ENCODE assay signal across 8 cellular contexts in genomic region chr1:120069067-120069919, GRCh38. TPM values are rescaled to one million over a fixed set of nuclear protein-coding genes. Genes with fewer than 3 reads are reported as not detected.
DNase-seq lines count a peak whose midpoint lies in the region; ATAC-seq, FAIRE-seq and TF ChIP-seq lines count a peak whose summit lies in the region.
"Not testable (repeated sequence)": the region's sequence is repeated elsewhere in the genome, so short reads cannot be mapped to it uniquely, and the experiment has no call there.

Gene NOTCH2, minus strand, starts transcription at chr1:120069662. Its CDS starts 256 bp downstream, at chr1:120069406.

- H3K27me3 ChIP-seq in BE2C = not testable (repeated sequence)

- POLR2A ChIA-PET in activated B cell treated with CpG ODN at 0.5 μM for 24 hours (lab: Charles Lee) = not testable (repeated sequence)

- TF ChIP-seq CTCF in BE2C (IDR thresholded peaks at IDR 0.05; ENCODE audit: low read depth, low read length); activated B cell treated with CpG ODN at 0.5 μM for 24 hours (IDR thresholded peaks at IDR 0.05): not testable (repeated sequence)

- H3K9me3 Mint-ChIP-seq in activated B cell treated with CpG ODN at 0.5 μM for 24 hours; activated naive CD8-positive, alpha-beta T cell treated with anti-CD3 and anti-CD28 coated beads, Interleukin-2, amount 50 U/mL, for 24 hours; naive B cell: not testable (repeated sequence)

- H3K27ac Mint-ChIP-seq in activated B cell treated with CpG ODN at 0.5 μM for 24 hours; activated naive CD8-positive, alpha-beta T cell treated with anti-CD3 and anti-CD28 coated beads, Interleukin-2, amount 50 U/mL, for 24 hours: not testable (repeated sequence)
- H3K27ac Mint-ChIP-seq in naive B cell = peak within 1 kb of the TSS in 1 of 6 donors; percentile 62

- not testable (repeated sequence) for FAIRE-seq in frontal cortex (lab: Jason Lieb, UNC)

- H3K4me1 Mint-ChIP-seq in activated B cell treated with CpG ODN at 0.5 μM for 24 hours (peaks cover 14% of the 10 kb centered on the region), naive B cell (peaks cover 6 to 11% (median 8%) of the 10 kb centered on the region in 3 donors)
- peaks cover 16% of the 10 kb centered on the region for H3K4me1 Mint-ChIP-seq in activated naive CD8-positive, alpha-beta T cell treated with anti-CD3 and anti-CD28 coated beads, Interleukin-2, amount 50 U/mL, for 24 hours

- not testable (repeated sequence) for H3K36me3 ChIP-seq in BE2C

- peak; percentile 44 for DNase-seq in BE2C
- DNase-seq in HCEC 1CT = peak; percentile 0
- peak; percentile 58 for DNase-seq in NCI-H748 (lab: John Stamatoyannopoulos, UW; ENCODE audit: unreplicated experiment)
- DNase-seq in activated B cell treated with CpG ODN at 0.5 μM for 24 hours = peak; percentile 74
- peak; percentile 62 for DNase-seq in activated naive CD8-positive, alpha-beta T cell treated with anti-CD3 and anti-CD28 coated beads, Interleukin-2, amount 50 U/mL, for 24 hours
- not testable (repeated sequence) for DNase-seq in frontal cortex (ENCODE audit: low spot score in 2 of 2)
- DNase-seq in naive B cell = peak; percentile 80
- DNase-seq in stimulated activated CD4-positive, alpha-beta T cell treated with anti-CD3 and anti-CD28 coated beads, TNF-alpha, amount 100 ng/mL, for 1 hour (ENCODE audit: low read depth in 3 of 3, low spot score in 1 of 3) = peak; percentile 24 to 55 (median 38)

- H3K36me3 Mint-ChIP-seq in activated B cell treated with CpG ODN at 0.5 μM for 24 hours (ENCODE audit: low read depth); activated naive CD8-positive, alpha-beta T cell treated with anti-CD3 and anti-CD28 coated beads, Interleukin-2, amount 50 U/mL, for 24 hours (ENCODE audit: low read depth); naive B cell: not testable (repeated sequence)

- not testable (repeated sequence) for H3K9me3 ChIP-seq in BE2C

- H3K4me1 ChIP-seq in BE2C = not testable (repeated sequence)

- CTCF ChIA-PET in activated B cell treated with CpG ODN at 0.5 μM for 24 hours (lab: Charles Lee) = not testable (repeated sequence)

- H3K4me3 ChIP-seq in BE2C (ENCODE audit: low read depth, low read length) = not testable (repeated sequence)

- ATAC-seq in activated B cell treated with CpG ODN at 0.5 μM for 24 hours (ENCODE audit: low read depth) (peak; percentile 86), naive B cell (ENCODE audit: low read depth in 2 of 2) (peak; percentile 63 to 71)
- peak; percentile 63 for ATAC-seq in activated naive CD8-positive, alpha-beta T cell treated with anti-CD3 and anti-CD28 coated beads, Interleukin-2, amount 50 U/mL, for 24 hours

- peak within 1 kb of the TSS; percentile 75 for H3K4me3 Mint-ChIP-seq in activated B cell treated with CpG ODN at 0.5 μM for 24 hours
- H3K4me3 Mint-ChIP-seq in activated naive CD8-positive, alpha-beta T cell treated with anti-CD3 and anti-CD28 coated beads, Interleukin-2, amount 50 U/mL, for 24 hours = peak within 1 kb of the TSS; percentile 67
- H3K4me3 Mint-ChIP-seq in naive B cell = peak within 1 kb of the TSS; percentile 49 to 87 (median 69)

- H3K27me3 Mint-ChIP-seq in activated B cell treated with CpG ODN at 0.5 μM for 24 hours; activated naive CD8-positive, alpha-beta T cell treated with anti-CD3 and anti-CD28 coated beads, Interleukin-2, amount 50 U/mL, for 24 hours; naive B cell: not testable (repeated sequence)

- intact Hi-C loops in activated B cell treated with CpG ODN at 0.5 μM for 24 hours (cut with micrococcal nuclease) = not testable (repeated sequence)

RNA-seq across cellular contexts. Expression of gene NOTCH2, which starts in this region (rescaled TPM):
- polyA plus RNA-seq in BE2C (2012; ENCODE audit: insufficient read depth, insufficient read length, low read depth) = 0.03 TPM
- total RNA-seq in activated B cell treated with CpG ODN at 0.5 μM for 24 hours (216 and 259 TPM in 2 replicates), frontal cortex (21.2 TPM)
- polyA plus RNA-seq in naive B cell (ENCODE audit: low read depth in 6 of 6) = 10 to 100 TPM; 45.8 to 70.9 (median 64.7) TPM
